In genomic region chr14:67965684-67966083, GRCh38 we compare ENCODE assay signal across 29 cellular contexts.
A peak's percentile ranks its signal among the peaks of the same experiment; 100 is the strongest.
DNase-seq lines count a peak whose midpoint lies in the region; ATAC-seq and TF ChIP-seq lines count a peak whose summit lies in the region.
"Had no signal": no experiment of that assay in that cellular context is flagged by ENCODE, and none has a peak within 500 bp of the region (broad histone marks: within the 10 kb centered on the region; RNA-seq: fewer than 3 reads in every experiment).

No MANE protein-coding gene starts in this region.

- H3K36me3 ChIP-seq in esophagus (ENCODE audit: control insufficient read depth in 2 of 2, insufficient read depth in 2 of 2, low read length in 1 of 2): no peaks in the 10 kb centered on the region
- H3K36me3 ChIP-seq: thoracic aorta had no signal

- TF ChIP-seq CTCF in nephron (IDR thresholded peaks at IDR 0.05; ENCODE audit: unreplicated experiment in 3 of 3): no peak
- no peak for TF ChIP-seq CTCF in type B pancreatic cell (conservative IDR thresholded peaks at IDR 0.05)

- peak overlapping the region in 2 of 3 experiments; percentile 44 to 95 for H3K27ac Mint-ChIP-seq in nephron
- H3K27ac Mint-ChIP-seq in type B pancreatic cell: peak overlapping the region; percentile 92
- H3K27ac Mint-ChIP-seq: activated CD4-positive, alpha-beta T cell treated with anti-CD3 and anti-CD28 coated beads, Interleukin-2, amount 10 ng/mL, durations not matched to agents 7 days and 5 days; activated naive CD8-positive, alpha-beta T cell treated with anti-CD3 and anti-CD28 coated beads, Interleukin-2, amount 50 U/mL, for 24 hours; T-helper 2 cell treated with Interferon-gamma antibody and Interleukin-4, amounts not matched to agents 5 μg/mL and 100 μg/mL, for 36 hours had no signal

- DNase-seq in NCI-H82 treated with DMSO at 0.1 percent for 48 hours (lab: John Stamatoyannopoulos, UW; ENCODE audit: unreplicated experiment) (peak; percentile 76), type B pancreatic cell (ENCODE audit: extremely low spot score, unreplicated experiment) (no peak), NCI-H1048 (lab: John Stamatoyannopoulos, UW) (no peak), SIG-M5 treated with dmso at 0.1 percent for 504 hours (lab: John Stamatoyannopoulos, UW; ENCODE audit: unreplicated experiment) (no peak)
- DNase-seq: activated CD4-positive, alpha-beta T cell treated with anti-CD3 and anti-CD28 coated beads, Interleukin-2, amount 10 ng/mL, durations not matched to agents 7 days and 5 days; activated naive CD8-positive, alpha-beta T cell treated with anti-CD3 and anti-CD28 coated beads, Interleukin-2, amount 50 U/mL, for 24 hours; activated T-cell treated with anti-CD3 and anti-CD28 coated beads, Interleukin-2, amount 50 U/mL, for 48 hours; cerebellar nuclear complex; DMS79; GDM1; glutamatergic neuron; KBM-7; kidney; NCI-H1436; NCI-H2081 treated with DMSO at 0.1 percent for 48 hours; NCI-H345; NCI-H774; posterior cingulate gyrus; stimulated activated CD4-positive, alpha-beta T cell treated with anti-CD3 and anti-CD28 coated beads, Interleukin-15, amount 100 ng/mL, for 24 hours; stimulated activated naive CD4-positive, alpha-beta T cell had no signal

- no peaks in the 10 kb centered on the region for H3K4me1 ChIP-seq in esophagus (ENCODE audit: control insufficient read depth in 2 of 2, insufficient read depth in 2 of 2, low read length in 1 of 2)

- ATAC-seq in GM19035 (IDR thresholded peaks at IDR 0.05; ENCODE audit: unreplicated experiment) (no peak), SK-N-SH treated with all-trans-retinoic acid at 6 μM for 48 hours (no peak)
- ATAC-seq: activated naive CD8-positive, alpha-beta T cell treated with anti-CD3 and anti-CD28 coated beads, Interleukin-2, amount 50 U/mL, for 24 hours; sciatic nerve had no signal

- no peaks in the 10 kb centered on the region for H3K9me3 ChIP-seq in esophagus (ENCODE audit: control insufficient read depth in 2 of 2, insufficient read depth in 1 of 2, low read depth in 1 of 2, low read length in 1 of 2)
- H3K9me3 ChIP-seq: thoracic aorta had no signal

- peak overlapping the region; percentile 57 to 91 for H3K27ac ChIP-seq in esophagus (ENCODE audit: low read depth in 2 of 2, low read length in 1 of 2)
- H3K27ac ChIP-seq: BLaER1, thoracic aorta, VCaP had no signal

- peaks cover 10% of the 10 kb centered on the region for H3K9me3 Mint-ChIP-seq in nephron
- H3K9me3 Mint-ChIP-seq in type B pancreatic cell: peaks cover 5% of the 10 kb centered on the region
- H3K9me3 Mint-ChIP-seq: T-helper 2 cell treated with Interferon-gamma antibody and Interleukin-4, amounts not matched to agents 5 μg/mL and 100 μg/mL, for 36 hours had no signal

- 69 to 72% methylated on average over 3 of the region's 3 CpGs for WGBS in esophagus, 2 donors

- no peaks in the 10 kb centered on the region for H3K27me3 ChIP-seq in esophagus (ENCODE audit: control insufficient read depth in 1 of 2, insufficient read depth in 2 of 2, low read length in 2 of 2)
- H3K27me3 ChIP-seq: BLaER1 had no signal

- peaks cover 53% of the 10 kb centered on the region for H3K4me1 Mint-ChIP-seq in nephron
- H3K4me1 Mint-ChIP-seq in type B pancreatic cell (ENCODE audit: unreplicated experiment): peaks cover 19% of the 10 kb centered on the region

- H3K4me3 Mint-ChIP-seq in nephron (no peak overlapping the region), type B pancreatic cell (no peak overlapping the region)
- H3K4me3 Mint-ChIP-seq: activated CD4-positive, alpha-beta T cell treated with anti-CD3 and anti-CD28 coated beads, Interleukin-2, amount 10 ng/mL, durations not matched to agents 7 days and 5 days; activated naive CD8-positive, alpha-beta T cell treated with anti-CD3 and anti-CD28 coated beads, Interleukin-2, amount 50 U/mL, for 24 hours; T-helper 2 cell treated with Interferon-gamma antibody and Interleukin-4, amounts not matched to agents 5 μg/mL and 100 μg/mL, for 36 hours had no signal

- H3K27me3 Mint-ChIP-seq in nephron (ENCODE audit: low read depth) (no peaks in the 10 kb centered on the region), type B pancreatic cell (no peaks in the 10 kb centered on the region)
- H3K27me3 Mint-ChIP-seq: activated CD4-positive, alpha-beta T cell treated with anti-CD3 and anti-CD28 coated beads, Interleukin-2, amount 10 ng/mL, durations not matched to agents 7 days and 5 days; activated naive CD8-positive, alpha-beta T cell treated with anti-CD3 and anti-CD28 coated beads, Interleukin-2, amount 50 U/mL, for 24 hours had no signal

- H3K36me3 Mint-ChIP-seq in nephron (ENCODE audit: low read depth): peaks cover 25% of the 10 kb centered on the region
- peaks cover 23% of the 10 kb centered on the region for H3K36me3 Mint-ChIP-seq in type B pancreatic cell

- H3K4me3 ChIP-seq in esophagus (ENCODE audit: low read depth in 1 of 2, low read length in 2 of 2): no peak overlapping the region
- H3K4me3 ChIP-seq: BLaER1, thoracic aorta had no signal

TF ChIP-seq in SK-N-SH treated with all-trans-retinoic acid at 6 μM for 48 hours, 23 proteins besides CTCF, POLR2A, EP300 and RAD21:
- TF ChIP-seq TCF4 (CRISPR knock-in tag; IDR thresholded peaks at IDR 0.05; ENCODE audit: borderline replicate concordance) (no peak), GLIS3 (CRISPR knock-in tag; IDR thresholded peaks at IDR 0.05) (no peak), PPARA (CRISPR knock-in tag; IDR thresholded peaks at IDR 0.05; ENCODE audit: borderline replicate concordance) (no peak), CSRNP3 (CRISPR knock-in tag; IDR thresholded peaks at IDR 0.05) (no peak), ZC3H10 (CRISPR knock-in tag; IDR thresholded peaks at IDR 0.05) (no peak), CSDC2 (CRISPR knock-in tag; IDR thresholded peaks at IDR 0.05) (no peak), TSHZ2 (CRISPR knock-in tag; IDR thresholded peaks at IDR 0.05) (no peak)
